Comparison of ENCODE assay signal across 25 cellular contexts in genomic region chr5:115319007-115319406, GRCh38.
"Had no signal": no experiment of that assay in that cellular context is flagged by ENCODE, and none has a peak within 500 bp of the region (broad histone marks: within the 10 kb centered on the region; RNA-seq: fewer than 3 reads in every experiment).

No MANE protein-coding gene starts in this region.

- DNase-seq: islet precursor cell; lower lobe of right lung; mammary epithelial cell; mesenchymal stem cell; naive B cell; natural killer cell; nephron progenitor cell; occipital lobe; psoas muscle; right cardiac atrium; sigmoid colon; small intestine; spleen; stimulated activated CD4-positive, alpha-beta T cell treated with anti-CD3 and anti-CD28 coated beads, Interleukin-4, amount 100 ng/mL, for 24 hours; stimulated activated naive CD4-positive, alpha-beta T cell; tibial artery; trophoblast cell; upper lobe of right lung had no signal

- H3K4me1 ChIP-seq: lower lobe of right lung, parathyroid adenoma, psoas muscle, spleen, suprapubic skin, upper lobe of right lung had no signal

- H3K36me3 ChIP-seq: lower lobe of right lung, neutrophil, sigmoid colon, spleen, suprapubic skin, thoracic aorta, tibial artery, upper lobe of right lung had no signal

- H3K9me3 ChIP-seq: lower lobe of right lung, neutrophil, psoas muscle, sigmoid colon, spleen, suprapubic skin, thoracic aorta, tibial artery, upper lobe of right lung had no signal

- H3K27me3 ChIP-seq: hepatocyte, neural progenitor cell, sigmoid colon, suprapubic skin, tibial artery, upper lobe of right lung had no signal

- ATAC-seq: lower lobe of right lung; natural killer cell; psoas muscle; stimulated activated effector memory CD8-positive, alpha-beta T cell treated with anti-CD3 and anti-CD28 coated beads, Interleukin-12 subunit alpha, Interleukin-12 subunit beta, amount 100 ng/mL, for 72 hours; upper lobe of right lung had no signal

- H3K4me3 ChIP-seq: hepatocyte, lower lobe of right lung, neural progenitor cell, psoas muscle, sigmoid colon, spleen, suprapubic skin, thoracic aorta, tibial artery, upper lobe of right lung had no signal

- H3K27ac ChIP-seq: hepatocyte, lower lobe of right lung, neural progenitor cell, neutrophil, parathyroid adenoma, psoas muscle, sigmoid colon, spleen, suprapubic skin, thoracic aorta, tibial artery, upper lobe of right lung had no signal
